21 cellular contexts compared by ENCODE assay signal in the genomic region with DNA sequence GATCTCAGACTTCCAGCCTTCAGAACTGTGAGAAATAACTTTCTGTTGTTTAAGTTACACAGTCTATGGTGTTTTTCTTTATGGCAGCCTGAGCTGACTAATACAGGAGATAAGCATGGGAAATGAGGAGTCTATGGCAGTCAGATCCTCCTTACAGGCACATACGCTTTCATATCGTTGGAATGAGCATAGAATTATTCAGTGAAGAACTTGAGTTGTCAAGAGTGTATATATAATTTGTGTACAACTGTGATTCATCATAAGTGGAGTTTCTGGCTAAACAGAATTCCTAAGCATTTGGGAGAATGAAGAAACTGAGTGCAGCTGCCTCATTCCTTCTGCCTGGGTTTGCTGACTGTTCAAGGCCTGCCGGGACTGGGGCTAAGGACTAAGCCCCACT.
"Had no signal": no experiment of that assay in that cellular context is flagged by ENCODE, and none has a peak within 500 bp of the region (broad histone marks: within the 10 kb centered on the region; RNA-seq: fewer than 3 reads in every experiment).

No MANE protein-coding gene starts in this region.

- H3K9ac ChIP-seq: parathyroid adenoma had no signal

- H3K4me3 ChIP-seq: cardiac muscle cell, esophagus muscularis mucosa, lower lobe of right lung, transverse colon, uterus had no signal

- ATAC-seq: activated T-cell treated with anti-CD3 and anti-CD28 coated beads, Interleukin-2, amount 50 U/mL, for 72 hours; left lobe of liver; lower lobe of right lung; right cardiac atrium; stimulated activated naive CD8-positive, alpha-beta T cell treated with anti-CD3 and anti-CD28 coated beads, Interleukin-15, amount 100 ng/mL, for 72 hours had no signal

- H3K27ac ChIP-seq: cardiac muscle cell, esophagus muscularis mucosa, lower lobe of right lung, parathyroid adenoma, transverse colon, uterus had no signal

- H3K4me1 Mint-ChIP-seq: activated naive CD4-positive, alpha-beta T cell treated with anti-CD3 and anti-CD28 coated beads, Interleukin-2, amount 10 ng/mL, durations not matched to agents 7 days and 5 days; naive B cell; stimulated activated naive CD8-positive, alpha-beta T cell treated with anti-CD3 and anti-CD28 coated beads, Interleukin-15, amount 100 ng/mL, for 72 hours had no signal

- DNase-seq: activated CD4-positive, alpha-beta T cell treated with anti-CD3 and anti-CD28 coated beads for 4 hours; activated CD4-positive, alpha-beta T cell treated with anti-CD3 and anti-CD28 coated beads, Interleukin-2, amount 50 U/mL, for 48 hours; activated CD4-positive, CD25-positive, alpha-beta regulatory T cell; activated effector memory CD4-positive, alpha-beta T cell treated with anti-CD3 and anti-CD28 coated beads, Interleukin-2, amount 50 U/mL, for 16 hours; activated naive CD4-positive, alpha-beta T cell treated with anti-CD3 and anti-CD28 coated beads, Interleukin-2, amount 10 ng/mL, durations not matched to agents 7 days and 5 days; activated T-cell treated with anti-CD3 and anti-CD28 coated beads, Interleukin-2, amount 50 U/mL, for 72 hours; amygdala; foreskin fibroblast; lower lobe of right lung; naive B cell; nucleus accumbens; right cardiac atrium; stimulated activated CD4-positive, alpha-beta T cell treated with anti-CD3 and anti-CD28 coated beads, Interleukin-1b, Interleukin-23, amount 100 ng/mL, for 48 hours; stimulated activated naive CD8-positive, alpha-beta T cell treated with anti-CD3 and anti-CD28 coated beads, Interleukin-15, amount 100 ng/mL, for 72 hours; transverse colon; uterus had no signal

- H3K27me3 Mint-ChIP-seq: activated naive CD4-positive, alpha-beta T cell treated with anti-CD3 and anti-CD28 coated beads, Interleukin-2, amount 10 ng/mL, durations not matched to agents 7 days and 5 days; stimulated activated naive CD8-positive, alpha-beta T cell treated with anti-CD3 and anti-CD28 coated beads, Interleukin-15, amount 100 ng/mL, for 72 hours had no signal

- H3K4me3 Mint-ChIP-seq: activated naive CD4-positive, alpha-beta T cell treated with anti-CD3 and anti-CD28 coated beads, Interleukin-2, amount 10 ng/mL, durations not matched to agents 7 days and 5 days; activated T-cell treated with anti-CD3 and anti-CD28 coated beads, Interleukin-2, amount 50 U/mL, for 72 hours; naive B cell; stimulated activated naive CD8-positive, alpha-beta T cell treated with anti-CD3 and anti-CD28 coated beads, Interleukin-15, amount 100 ng/mL, for 72 hours; T-helper 1 cell treated with Interleukin-12 subunit alpha and Interleukin-12 subunit beta and Interleukin-4 antibody, amounts not matched to agents 30 μg/mL and 1 μg/mL, for 36 hours had no signal

- H3K27me3 ChIP-seq: cardiac muscle cell, esophagus muscularis mucosa, transverse colon, uterus had no signal

- H3K36me3 Mint-ChIP-seq: activated naive CD4-positive, alpha-beta T cell treated with anti-CD3 and anti-CD28 coated beads, Interleukin-2, amount 10 ng/mL, durations not matched to agents 7 days and 5 days; naive B cell had no signal

- H3K9me3 Mint-ChIP-seq: activated naive CD4-positive, alpha-beta T cell treated with anti-CD3 and anti-CD28 coated beads, Interleukin-2, amount 10 ng/mL, durations not matched to agents 7 days and 5 days; activated T-cell treated with anti-CD3 and anti-CD28 coated beads, Interleukin-2, amount 50 U/mL, for 72 hours; stimulated activated naive CD8-positive, alpha-beta T cell treated with anti-CD3 and anti-CD28 coated beads, Interleukin-15, amount 100 ng/mL, for 72 hours; T-helper 1 cell treated with Interleukin-12 subunit alpha and Interleukin-12 subunit beta and Interleukin-4 antibody, amounts not matched to agents 30 μg/mL and 1 μg/mL, for 36 hours had no signal

- H3K27ac Mint-ChIP-seq: activated naive CD4-positive, alpha-beta T cell treated with anti-CD3 and anti-CD28 coated beads, Interleukin-2, amount 10 ng/mL, durations not matched to agents 7 days and 5 days; activated T-cell treated with anti-CD3 and anti-CD28 coated beads, Interleukin-2, amount 50 U/mL, for 72 hours; naive B cell; stimulated activated naive CD8-positive, alpha-beta T cell treated with anti-CD3 and anti-CD28 coated beads, Interleukin-15, amount 100 ng/mL, for 72 hours; T-helper 1 cell treated with Interleukin-12 subunit alpha and Interleukin-12 subunit beta and Interleukin-4 antibody, amounts not matched to agents 30 μg/mL and 1 μg/mL, for 36 hours had no signal

- H2AFZ ChIP-seq: parathyroid adenoma had no signal

- H3K9me3 ChIP-seq: esophagus muscularis mucosa, lower lobe of right lung, transverse colon, uterus had no signal

- H3K79me2 ChIP-seq: parathyroid adenoma had no signal

- H3K4me1 ChIP-seq: esophagus muscularis mucosa, lower lobe of right lung, parathyroid adenoma, transverse colon, uterus had no signal

- H3K36me3 ChIP-seq: cardiac muscle cell, esophagus muscularis mucosa, lower lobe of right lung, transverse colon, uterus had no signal
